Comparison of ENCODE assay signal across 17 cellular contexts in genomic region chr1:87094238-87094637, GRCh38.
A peak's percentile ranks its signal among the peaks of the same experiment; 100 is the strongest.
DNase-seq lines count a peak whose midpoint lies in the region; ATAC-seq, FAIRE-seq and TF ChIP-seq lines count a peak whose summit lies in the region.
"Had no signal": no experiment of that assay in that cellular context is flagged by ENCODE, and none has a peak within 500 bp of the region (broad histone marks: within the 10 kb centered on the region; RNA-seq: fewer than 3 reads in every experiment).

No MANE protein-coding gene starts in this region.

- intact Hi-C loops in HepG2 (cut with micrococcal nuclease; ENCODE audit: unreplicated experiment) (no loop called here), right lobe of liver (cut with DNase I) (no loop called here), K562 (cut with micrococcal nuclease) (no loop called here)

- no peaks in the 10 kb centered on the region for H3K79me2 ChIP-seq in HepG2 (ENCODE audit: insufficient read depth, low read length)
- H3K79me2 ChIP-seq in K562 (ENCODE audit: control insufficient read depth, insufficient read depth, low read length): no peaks in the 10 kb centered on the region

- no peak for TF ChIP-seq RAD21 in HepG2 (CRISPR knock-in tag; IDR thresholded peaks at IDR 0.05)
- TF ChIP-seq RAD21 in Ishikawa (IDR thresholded peaks at IDR 0.05; ENCODE audit: low read depth): no peak
- no peak for TF ChIP-seq RAD21 in K562 (CRISPR knock-in tag; conservative IDR thresholded peaks at IDR 0.05 in 1 of 2, IDR thresholded peaks at IDR 0.05 in 1 of 2)

- H2AFZ ChIP-seq in HepG2 (ENCODE audit: low read length): no peak overlapping the region
- no peak overlapping the region for H2AFZ ChIP-seq in K562 (ENCODE audit: low read depth, low read length)
- H2AFZ ChIP-seq: GM23338 had no signal

- CTCF ChIA-PET in HepG2 (lab: Yijun Ruan, JAX; ENCODE audit: low intra/inter-chr PET ratio, low total read pairs) (no interaction called here), K562 (lab: Yijun Ruan, JAX; ENCODE audit: low intra/inter-chr PET ratio) (no interaction called here)

- no peaks in the 10 kb centered on the region for H4K20me1 ChIP-seq in HepG2 (ENCODE audit: insufficient read depth, low read length)
- no peaks in the 10 kb centered on the region for H4K20me1 ChIP-seq in K562 (replicated peaks; ENCODE audit: control insufficient read depth, insufficient read depth, low read length)
- H4K20me1 ChIP-seq: BLaER1 had no signal

- peaks cover 4 to 15% of the 10 kb centered on the region in 2 experiments; a peak in 3 of 5 replicates for H3K36me3 ChIP-seq in HepG2 (replicated peaks in 1 of 2; ENCODE audit: control insufficient read depth in 1 of 2, insufficient read depth in 2 of 2, low read length in 2 of 2)
- H3K36me3 ChIP-seq in right lobe of liver: no peaks in the 10 kb centered on the region
- H3K36me3 ChIP-seq in K562 (ENCODE audit: control insufficient read depth, insufficient read depth, low read length): peaks cover 13% of the 10 kb centered on the region
- peaks cover 0 to 7% (median 0%) of the 10 kb centered on the region in 3 donors for H3K36me3 ChIP-seq in tibial nerve

- H3K27ac ChIP-seq in HepG2 (ENCODE audit: extremely low read length, insufficient read depth, low read length) (no peak overlapping the region), right lobe of liver (no peak overlapping the region), K562 (ENCODE audit: extremely low read depth, low read depth, low read length) (no peak overlapping the region), tibial nerve (no peak overlapping the region)
- H3K27ac ChIP-seq: 22Rv1, BLaER1 had no signal

- DNase-seq in HepG2 (ENCODE audit: low spot score): no peak
- DNase-seq in right lobe of liver: no peak
- no peak for DNase-seq in K562 (ENCODE audit: extremely low read depth in 1 of 4, low spot score in 3 of 4)
- DNase-seq in EL: no peak
- DNase-seq in tibial nerve (ENCODE audit: low spot score in 2 of 2): no peak
- DNase-seq: CD4-positive, alpha-beta T cell; CD8-positive, alpha-beta memory T cell; DMS53; DMS79 treated with DMSO at 0.1 percent for 48 hours had no signal

- ATAC-seq in HepG2: no peak
- ATAC-seq in right lobe of liver: no peak
- ATAC-seq in K562: no peak
- ATAC-seq in HG03039 (IDR thresholded peaks at IDR 0.05; ENCODE audit: unreplicated experiment): no peak
- no peak for ATAC-seq in HG02763 (IDR thresholded peaks at IDR 0.05; ENCODE audit: unreplicated experiment)
- ATAC-seq: GM23338 had no signal

- no peak for TF ChIP-seq POLR2A in HepG2 (IDR thresholded peaks at IDR 0.05; ENCODE audit: insufficient read depth in 1 of 2, low read depth in 2 of 2, low read length in 2 of 2)
- TF ChIP-seq POLR2A in right lobe of liver (IDR thresholded peaks at IDR 0.05): no peak
- no peak for TF ChIP-seq POLR2A in K562 (conservative IDR thresholded peaks at IDR 0.05)
- no peak for TF ChIP-seq POLR2A in tibial nerve (IDR thresholded peaks at IDR 0.05)

- H3K4me2 ChIP-seq in HepG2 (ENCODE audit: low read depth, low read length) (no peak overlapping the region), K562 (ENCODE audit: insufficient read depth, low read length) (no peak overlapping the region)
- H3K4me2 ChIP-seq: BLaER1, GM23338 had no signal

- FAIRE-seq in HepG2 (lab: Jason Lieb, UNC) (no peak), K562 (lab: Jason Lieb, UNC) (no peak)
- FAIRE-seq: A204.1 had no signal

- POLR2A ChIA-PET in HepG2 (lab: Yijun Ruan, JAX) (no interaction called here), K562 (lab: Yijun Ruan, JAX) (no interaction called here)

- TF ChIP-seq CTCF in HepG2 (CRISPR knock-in tag; IDR thresholded peaks at IDR 0.05): no peak
- no peak for TF ChIP-seq CTCF in right lobe of liver (IDR thresholded peaks at IDR 0.05)
- TF ChIP-seq CTCF in K562 (IDR thresholded peaks at IDR 0.05 in 2 of 3, conservative IDR thresholded peaks at IDR 0.05 in 1 of 3; ENCODE audit: insufficient read depth in 2 of 3, low read depth in 1 of 3, low read length in 3 of 3): no peak
- TF ChIP-seq CTCF in tibial nerve (IDR thresholded peaks at IDR 0.05): no peak

- no peaks in the 10 kb centered on the region for H3K9me1 ChIP-seq in K562 (ENCODE audit: control insufficient read depth, insufficient read depth, low read length)

- no peaks in the 10 kb centered on the region for H3K4me1 ChIP-seq in HepG2 (ENCODE audit: insufficient read depth, low read length)
- H3K4me1 ChIP-seq in right lobe of liver: no peaks in the 10 kb centered on the region
- H3K4me1 ChIP-seq in K562 (replicated peaks in 1 of 2; ENCODE audit: control insufficient read depth in 2 of 2, insufficient read depth in 2 of 2, low read length in 2 of 2): 0 out of 5 replicates have a peak, but pooled peaks cover 0 to 4% of the 10 kb centered on the region in 2 experiments
- H3K4me1 ChIP-seq in tibial nerve: no peaks in the 10 kb centered on the region
- H3K4me1 ChIP-seq: BLaER1 had no signal

- TF ChIP-seq EP300 in HepG2 (IDR thresholded peaks at IDR 0.05; ENCODE audit: low read depth in 2 of 2, low read length in 2 of 2): no peak
- TF ChIP-seq EP300 in HepG2 (CRISPR knock-in tag; IDR thresholded peaks at IDR 0.05; ENCODE audit: borderline replicate concordance): no peak
- no peak for TF ChIP-seq EP300 in Ishikawa (IDR thresholded peaks at IDR 0.05; ENCODE audit: borderline replicate concordance)
- TF ChIP-seq EP300 in K562 (IDR thresholded peaks at IDR 0.05; ENCODE audit: low read length): no peak
- TF ChIP-seq EP300 in tibial nerve (IDR thresholded peaks at IDR 0.05): no peak

- no peaks in the 10 kb centered on the region for H3K27me3 ChIP-seq in HepG2 (ENCODE audit: control insufficient read depth in 1 of 2, insufficient read depth in 2 of 2, low read length in 2 of 2)
- H3K27me3 ChIP-seq in right lobe of liver: no peaks in the 10 kb centered on the region
- no peaks in the 10 kb centered on the region for H3K27me3 ChIP-seq in K562 (ENCODE audit: control insufficient read depth in 2 of 2, insufficient read depth in 2 of 2, low read length in 2 of 2)
- no peaks in the 10 kb centered on the region for H3K27me3 ChIP-seq in tibial nerve
- H3K27me3 ChIP-seq: BLaER1 had no signal

- H3K4me3 ChIP-seq in HepG2 (replicated peaks in 1 of 3; ENCODE audit: insufficient read depth in 1 of 3, low read depth in 2 of 3, low read length in 3 of 3) (no peak overlapping the region), right lobe of liver (no peak overlapping the region), K562 (no peak overlapping the region), tibial nerve (no peak overlapping the region)
- H3K4me3 ChIP-seq: BLaER1, GM23338, HAP-1 had no signal

- H3K9ac ChIP-seq in HepG2 (ENCODE audit: insufficient read depth, low read depth, low read length): no peak overlapping the region
- H3K9ac ChIP-seq in K562 (ENCODE audit: insufficient read depth in 1 of 2, low read depth in 2 of 2, low read length in 2 of 2): no peak overlapping the region
- H3K9ac ChIP-seq: BLaER1 had no signal

- in situ Hi-C loops in HepG2 (cut with HindIII; ENCODE audit: extremely low pct_ligation_motif_present, low pct_unique_long_range_greater_than_20kb): no loop called here
- in situ Hi-C loops in K562 (cut with MboI): no loop called here

- WGBS in HepG2 (ENCODE audit: low lambda C conversion rate): 98% methylated on average over 2 of the region's 2 CpGs
- 84% methylated on average over 2 of the region's 2 CpGs for WGBS in right lobe of liver (ENCODE audit: insufficient coverage, low coverage, low lambda C conversion rate, missing lambda C conversion rate)
- 93% methylated on average over 2 of the region's 2 CpGs for WGBS in K562 (ENCODE audit: insufficient coverage, low coverage, missing lambda C conversion rate)
- 81 to 85% methylated on average over 2 of the region's 2 CpGs for WGBS in tibial nerve, 2 donors

- no peaks in the 10 kb centered on the region for H3K9me3 ChIP-seq in HepG2 (ENCODE audit: low read length)
- H3K9me3 ChIP-seq in right lobe of liver: no peaks in the 10 kb centered on the region
- H3K9me3 ChIP-seq in K562 (replicated peaks; ENCODE audit: control insufficient read depth, insufficient read depth, low read depth, low read length): no peaks in the 10 kb centered on the region
- H3K9me3 ChIP-seq in tibial nerve: no peaks in the 10 kb centered on the region
- H3K9me3 ChIP-seq: BLaER1, HAP-1 had no signal

- BruUV-seq in HepG2 (replicated peaks; lab: Mats Ljungman, UMichigan): no TSS peak
- BruUV-seq in K562 (replicated peaks; lab: Mats Ljungman, UMichigan): no TSS peak

TF ChIP-seq in HepG2, 621 proteins besides CTCF, POLR2A, EP300 and RAD21 (continues in another document):
- TF ChIP-seq ZNF451 (CRISPR knock-in tag; IDR thresholded peaks at IDR 0.05): no peak
- TF ChIP-seq HCFC1 (IDR thresholded peaks at IDR 0.05; ENCODE audit: low read depth, low read length): no peak
- peak; percentile 39; the same call in 1 of the 2 replicates for TF ChIP-seq CEBPB (IDR thresholded peaks at IDR 0.05; ENCODE audit: borderline replicate concordance, low read depth, low read length)
- TF ChIP-seq ZNF382 (CRISPR knock-in tag; IDR thresholded peaks at IDR 0.05; ENCODE audit: borderline replicate concordance): no peak
- no peak for TF ChIP-seq BCL6 (CRISPR knock-in tag; IDR thresholded peaks at IDR 0.05)
- no peak for TF ChIP-seq MED1 (CRISPR knock-in tag; IDR thresholded peaks at IDR 0.05)
- no peak for TF ChIP-seq ETV6 (CRISPR knock-in tag; conservative IDR thresholded peaks at IDR 0.05)

TF ChIP-seq in Ishikawa, 13 proteins besides CTCF, POLR2A, EP300 and RAD21:
- TF ChIP-seq USF1 (IDR thresholded peaks at IDR 0.05): no peak
- TF ChIP-seq CEBPB (IDR thresholded peaks at IDR 0.05): peak; percentile 60

TF ChIP-seq in K562, 482 proteins besides CTCF, POLR2A, EP300 and RAD21:
- TF ChIP-seq ZNF384 (IDR thresholded peaks at IDR 0.05; ENCODE audit: low read depth, low read length) (no peak), TAL1 (IDR thresholded peaks at IDR 0.05) (no peak), NCOA2 (IDR thresholded peaks at IDR 0.05; ENCODE audit: partially characterized antibody in 2 of 2) (no peak), GABPB2 (CRISPR knock-in tag; conservative IDR thresholded peaks at IDR 0.05) (no peak), CEBPG (CRISPR knock-in tag; IDR thresholded peaks at IDR 0.05) (no peak), CEBPG (tag; conservative IDR thresholded peaks at IDR 0.05 in 1 of 2, IDR thresholded peaks at IDR 0.05 in 1 of 2) (peak; percentile 15 to 79; a peak in 2 of 4 replicates), CEBPB (tag; IDR thresholded peaks at IDR 0.05) (peak; percentile 80)

Comparison
In these comparisons a context has a peak if more than half of its experiments do, and no peak if none do; other contexts are left out.
1. Of the 241 proteins assayed by ChIP-seq in both HepG2 and K562: peak only in HepG2: none; only in K562: CEBPG; in both: CEBPB; in neither: 239.